13 cellular contexts compared by ENCODE assay signal in genomic region chr9:80892703-80893102, GRCh38.
DNase-seq lines count a peak whose midpoint lies in the region; FAIRE-seq and TF ChIP-seq lines count a peak whose summit lies in the region.
"Had no signal": no experiment of that assay in that cellular context is flagged by ENCODE, and none has a peak within 500 bp of the region (broad histone marks: within the 10 kb centered on the region; RNA-seq: fewer than 3 reads in every experiment).

No MANE protein-coding gene starts in this region.

- H3K9ac ChIP-seq in adipocyte (ENCODE audit: low read length) = no peak overlapping the region

- FAIRE-seq in H54 (lab: Jason Lieb, UNC) = peak; percentile 58
- FAIRE-seq: A204.1, GM12878, GM18507 had no signal

- H3K4me3 ChIP-seq in adipocyte (ENCODE audit: low read length) (no peak overlapping the region), coronary artery (no peak overlapping the region), breast epithelium (no peak overlapping the region)
- H3K4me3 ChIP-seq: GM12878 had no signal

- H3K36me3 ChIP-seq in adipocyte (ENCODE audit: control insufficient read depth, insufficient read depth, low read length, severe bottlenecking) (no peaks in the 10 kb centered on the region), breast epithelium (no peaks in the 10 kb centered on the region)

- H3K9me3 ChIP-seq in adipocyte (ENCODE audit: control insufficient read depth, low read length) (peaks cover 8% of the 10 kb centered on the region), breast epithelium (peaks cover 0 to 15% of the 10 kb centered on the region in 2 donors)
- H3K9me3 ChIP-seq: Caco-2 had no signal

- H3K27me3 ChIP-seq in adipocyte (replicated peaks; ENCODE audit: control insufficient read depth, insufficient read depth, low read length) = no peaks in the 10 kb centered on the region
- no peaks in the 10 kb centered on the region for H3K27me3 ChIP-seq in breast epithelium

- no peak for DNase-seq in H54 (ENCODE audit: insufficient read length, low spot score)
- DNase-seq in adipocyte (ENCODE audit: low read depth) = peak; percentile 52
- DNase-seq in fibroblast of gingiva (ENCODE audit: low read depth) = peak; percentile 33
- no peak for DNase-seq in activated CD4-positive, alpha-beta T cell treated with anti-CD3 and anti-CD28 coated beads, Interleukin-2, amount 50 U/mL, for 48 hours
- no peak for DNase-seq in coronary artery (ENCODE audit: low spot score)
- no peak for DNase-seq in breast epithelium (ENCODE audit: low spot score in 2 of 2)
- no peak for DNase-seq in NCI-H748 (lab: John Stamatoyannopoulos, UW; ENCODE audit: unreplicated experiment)
- DNase-seq: Caco-2; CD8-positive, alpha-beta T cell; DMS53 had no signal

- TF ChIP-seq CTCF in coronary artery (IDR thresholded peaks at IDR 0.05) = no peak
- TF ChIP-seq CTCF in breast epithelium (IDR thresholded peaks at IDR 0.05) = no peak

- intact Hi-C loops in breast epithelium (cut with DNase I; ENCODE audit: low total_unique reads) = no loop called here

- H3K27ac ChIP-seq in coronary artery (no peak overlapping the region), breast epithelium (no peak overlapping the region)

- no peak for TF ChIP-seq POLR2A in H54 (IDR thresholded peaks at IDR 0.05; ENCODE audit: low read depth, low read length)
- TF ChIP-seq POLR2A in breast epithelium (IDR thresholded peaks at IDR 0.05) = no peak

- H3K4me1 ChIP-seq in adipocyte (ENCODE audit: control insufficient read depth, insufficient read depth, low read length) (no peaks in the 10 kb centered on the region), breast epithelium (no peaks in the 10 kb centered on the region)
- H3K4me1 ChIP-seq: Caco-2 had no signal

Comparison
In these comparisons a context has a peak if more than half of its experiments do, and no peak if none do; other contexts are left out.
1. DNase-seq: peak in adipocyte (single experiment) and fibroblast of gingiva (single experiment); none in H54 (single experiment), activated CD4-positive, alpha-beta T cell treated with anti-CD3 and anti-CD28 coated beads, Interleukin-2, amount 50 U/mL, for 48 hours (0 of 2), coronary artery (single experiment), breast epithelium (0 of 2) and NCI-H748 (single experiment).